Comparison of ENCODE assay signal across 1 cellular context in genomic region chr15:32610719-32611118, GRCh38.
TF ChIP-seq lines count a peak whose summit lies in the region.

No MANE protein-coding gene starts in this region.

TF ChIP-seq in HepG2, 621 proteins besides CTCF, POLR2A, EP300 and RAD21:
- peak; percentile 40; the same call in 1 of the 2 replicates for TF ChIP-seq STAG1 (CRISPR knock-in tag; IDR thresholded peaks at IDR 0.05)
